1 cellular context compared by ENCODE assay signal in the genomic region with DNA sequence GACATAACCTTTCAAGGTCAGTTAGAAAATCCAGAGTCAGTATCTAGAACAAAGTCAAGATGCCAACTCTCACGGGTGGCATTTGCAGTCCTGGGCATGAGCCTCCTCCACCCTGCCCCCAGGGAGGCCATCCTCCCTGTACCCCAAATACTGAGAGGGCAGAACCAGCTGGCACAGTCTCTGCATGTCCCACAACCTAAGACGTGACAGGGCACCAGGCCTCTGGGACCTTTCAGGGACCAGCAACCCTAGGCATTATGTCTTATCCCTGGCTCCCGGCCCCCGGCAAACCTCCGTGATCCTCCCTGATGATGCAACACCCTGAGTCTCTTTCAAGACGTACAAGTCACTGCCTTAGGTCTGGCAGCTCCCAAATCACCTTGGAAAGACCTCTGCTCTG.
TF ChIP-seq lines count a peak whose summit lies in the region.

No MANE protein-coding gene starts in this region.

TF ChIP-seq in WTC11, 78 proteins besides CTCF, POLR2A, EP300 and RAD21:
- TF ChIP-seq ZNF138 (CRISPR knock-in tag; conservative IDR thresholded peaks at IDR 0.05) = no peak
- TF ChIP-seq, protein P1, sequence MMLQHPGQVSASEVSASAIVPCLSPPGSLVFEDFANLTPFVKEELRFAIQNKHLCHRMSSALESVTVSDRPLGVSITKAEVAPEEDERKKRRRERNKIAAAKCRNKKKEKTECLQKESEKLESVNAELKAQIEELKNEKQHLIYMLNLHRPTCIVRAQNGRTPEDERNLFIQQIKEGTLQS (CRISPR knock-in tag; conservative IDR thresholded peaks at IDR 0.05) = 0 out of 2 replicates have a peak, but pooled peaks have one; percentile 56
- TF ChIP-seq, protein P2, sequence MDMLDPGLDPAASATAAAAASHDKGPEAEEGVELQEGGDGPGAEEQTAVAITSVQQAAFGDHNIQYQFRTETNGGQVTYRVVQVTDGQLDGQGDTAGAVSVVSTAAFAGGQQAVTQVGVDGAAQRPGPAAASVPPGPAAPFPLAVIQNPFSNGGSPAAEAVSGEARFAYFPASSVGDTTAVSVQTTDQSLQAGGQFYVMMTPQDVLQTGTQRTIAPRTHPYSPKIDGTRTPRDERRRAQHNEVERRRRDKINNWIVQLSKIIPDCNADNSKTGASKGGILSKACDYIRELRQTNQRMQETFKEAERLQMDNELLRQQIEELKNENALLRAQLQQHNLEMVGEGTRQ (CRISPR knock-in tag; IDR thresholded peaks at IDR 0.05) = no peak
